Comparison of ENCODE assay signal across 7 cellular contexts in genomic region chr1:41239988-41240610, GRCh38. TPM values are rescaled to one million over a fixed set of nuclear protein-coding genes. Genes with fewer than 3 reads are reported as not detected.
A peak's percentile ranks its signal among the peaks of the same experiment; 100 is the strongest.
DNase-seq lines count a peak whose midpoint lies in the region; ATAC-seq and TF ChIP-seq lines count a peak whose summit lies in the region.

No MANE protein-coding gene starts in this region.

- TF ChIP-seq CTCF in WERI-Rb-1 (IDR thresholded peaks at IDR 0.05; ENCODE audit: low read depth, low read length): no peak

- H3K9me3 ChIP-seq in KOPT-K1 (ENCODE audit: insufficient read depth, low read length, poor library complexity, severe bottlenecking): no peaks in the 10 kb centered on the region
- H3K9me3 ChIP-seq in WERI-Rb-1 (ENCODE audit: severe bottlenecking): no peaks in the 10 kb centered on the region

- ATAC-seq in esophagus mucosa: no peak
- no peak for ATAC-seq in HG03045 (IDR thresholded peaks at IDR 0.05; ENCODE audit: unreplicated experiment)

- peak overlapping the region; percentile 62; the same call in 1 of the 2 replicates for H3K4me3 ChIP-seq in WERI-Rb-1 (ENCODE audit: low read depth, low read length)

- no peaks in the 10 kb centered on the region; the same call in 1 of the 2 replicates for H3K36me3 ChIP-seq in KOPT-K1 (ENCODE audit: insufficient read depth, low read length)
- H3K36me3 ChIP-seq in WERI-Rb-1: peaks cover 13% of the 10 kb centered on the region

- DNase-seq in ELR (ENCODE audit: low read depth) (peak; percentile 70), WERI-Rb-1 (no peak), inferior parietal cortex (ENCODE audit: extremely low spot score) (peak; percentile 29)
- no peak for DNase-seq in stimulated activated CD4-positive, alpha-beta T cell treated with anti-CD3 and anti-CD28 coated beads, Interleukin-12 subunit alpha, Interleukin-12 subunit beta, amount 100 ng/mL, for 4 hours

- peak overlapping the region; percentile 84 for H3K27ac ChIP-seq in KOPT-K1 (ENCODE audit: low read depth, low read length, poor library complexity, severe bottlenecking)
- peak overlapping the region; percentile 28 for H3K27ac ChIP-seq in WERI-Rb-1

- H3K27me3 ChIP-seq in WERI-Rb-1 (ENCODE audit: insufficient read depth, low read depth, severe bottlenecking): no peaks in the 10 kb centered on the region

RNA-seq across cellular contexts. Expression of gene SCMH1, which starts 2.0 kb away (rescaled TPM):
- total RNA-seq in esophagus mucosa: 13.0 TPM

Comparison
In these comparisons a context has a peak if more than half of its experiments do, and no peak if none do; other contexts are left out.
1. DNase-seq: peak in ELR (single experiment) and inferior parietal cortex (single experiment); none in WERI-Rb-1 (single experiment) and stimulated activated CD4-positive, alpha-beta T cell treated with anti-CD3 and anti-CD28 coated beads, Interleukin-12 subunit alpha, Interleukin-12 subunit beta, amount 100 ng/mL, for 4 hours (single experiment).